1 cellular context compared by ENCODE assay signal in the genomic region with DNA sequence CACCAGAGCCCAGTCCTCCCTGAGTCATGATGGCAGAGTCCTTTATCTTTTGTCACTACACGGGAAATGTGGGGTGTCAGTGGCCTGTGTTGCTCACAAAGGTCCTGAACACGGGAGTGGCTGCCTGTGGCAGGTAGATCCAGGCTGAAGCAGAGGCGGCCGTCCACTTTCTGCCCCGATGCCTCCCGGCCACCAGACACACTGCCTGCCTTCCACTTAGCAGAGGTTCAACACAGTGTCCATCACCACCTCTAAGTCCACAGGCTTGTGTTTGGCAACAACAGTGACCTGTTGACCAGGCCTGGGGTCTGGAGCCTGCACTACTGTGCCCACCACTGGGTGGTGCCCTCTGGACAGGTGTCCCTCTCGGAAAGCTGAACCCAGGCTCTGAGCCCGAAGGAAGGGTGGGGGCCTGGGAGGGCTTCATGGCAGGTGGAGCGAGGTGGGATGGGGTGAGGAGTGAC.
TF ChIP-seq lines count a peak whose summit lies in the region.

No MANE protein-coding gene starts in this region.

TF ChIP-seq in GM23338, 12 proteins besides CTCF, POLR2A, EP300 and RAD21 (continued from another document):
- TF ChIP-seq, protein P1, sequence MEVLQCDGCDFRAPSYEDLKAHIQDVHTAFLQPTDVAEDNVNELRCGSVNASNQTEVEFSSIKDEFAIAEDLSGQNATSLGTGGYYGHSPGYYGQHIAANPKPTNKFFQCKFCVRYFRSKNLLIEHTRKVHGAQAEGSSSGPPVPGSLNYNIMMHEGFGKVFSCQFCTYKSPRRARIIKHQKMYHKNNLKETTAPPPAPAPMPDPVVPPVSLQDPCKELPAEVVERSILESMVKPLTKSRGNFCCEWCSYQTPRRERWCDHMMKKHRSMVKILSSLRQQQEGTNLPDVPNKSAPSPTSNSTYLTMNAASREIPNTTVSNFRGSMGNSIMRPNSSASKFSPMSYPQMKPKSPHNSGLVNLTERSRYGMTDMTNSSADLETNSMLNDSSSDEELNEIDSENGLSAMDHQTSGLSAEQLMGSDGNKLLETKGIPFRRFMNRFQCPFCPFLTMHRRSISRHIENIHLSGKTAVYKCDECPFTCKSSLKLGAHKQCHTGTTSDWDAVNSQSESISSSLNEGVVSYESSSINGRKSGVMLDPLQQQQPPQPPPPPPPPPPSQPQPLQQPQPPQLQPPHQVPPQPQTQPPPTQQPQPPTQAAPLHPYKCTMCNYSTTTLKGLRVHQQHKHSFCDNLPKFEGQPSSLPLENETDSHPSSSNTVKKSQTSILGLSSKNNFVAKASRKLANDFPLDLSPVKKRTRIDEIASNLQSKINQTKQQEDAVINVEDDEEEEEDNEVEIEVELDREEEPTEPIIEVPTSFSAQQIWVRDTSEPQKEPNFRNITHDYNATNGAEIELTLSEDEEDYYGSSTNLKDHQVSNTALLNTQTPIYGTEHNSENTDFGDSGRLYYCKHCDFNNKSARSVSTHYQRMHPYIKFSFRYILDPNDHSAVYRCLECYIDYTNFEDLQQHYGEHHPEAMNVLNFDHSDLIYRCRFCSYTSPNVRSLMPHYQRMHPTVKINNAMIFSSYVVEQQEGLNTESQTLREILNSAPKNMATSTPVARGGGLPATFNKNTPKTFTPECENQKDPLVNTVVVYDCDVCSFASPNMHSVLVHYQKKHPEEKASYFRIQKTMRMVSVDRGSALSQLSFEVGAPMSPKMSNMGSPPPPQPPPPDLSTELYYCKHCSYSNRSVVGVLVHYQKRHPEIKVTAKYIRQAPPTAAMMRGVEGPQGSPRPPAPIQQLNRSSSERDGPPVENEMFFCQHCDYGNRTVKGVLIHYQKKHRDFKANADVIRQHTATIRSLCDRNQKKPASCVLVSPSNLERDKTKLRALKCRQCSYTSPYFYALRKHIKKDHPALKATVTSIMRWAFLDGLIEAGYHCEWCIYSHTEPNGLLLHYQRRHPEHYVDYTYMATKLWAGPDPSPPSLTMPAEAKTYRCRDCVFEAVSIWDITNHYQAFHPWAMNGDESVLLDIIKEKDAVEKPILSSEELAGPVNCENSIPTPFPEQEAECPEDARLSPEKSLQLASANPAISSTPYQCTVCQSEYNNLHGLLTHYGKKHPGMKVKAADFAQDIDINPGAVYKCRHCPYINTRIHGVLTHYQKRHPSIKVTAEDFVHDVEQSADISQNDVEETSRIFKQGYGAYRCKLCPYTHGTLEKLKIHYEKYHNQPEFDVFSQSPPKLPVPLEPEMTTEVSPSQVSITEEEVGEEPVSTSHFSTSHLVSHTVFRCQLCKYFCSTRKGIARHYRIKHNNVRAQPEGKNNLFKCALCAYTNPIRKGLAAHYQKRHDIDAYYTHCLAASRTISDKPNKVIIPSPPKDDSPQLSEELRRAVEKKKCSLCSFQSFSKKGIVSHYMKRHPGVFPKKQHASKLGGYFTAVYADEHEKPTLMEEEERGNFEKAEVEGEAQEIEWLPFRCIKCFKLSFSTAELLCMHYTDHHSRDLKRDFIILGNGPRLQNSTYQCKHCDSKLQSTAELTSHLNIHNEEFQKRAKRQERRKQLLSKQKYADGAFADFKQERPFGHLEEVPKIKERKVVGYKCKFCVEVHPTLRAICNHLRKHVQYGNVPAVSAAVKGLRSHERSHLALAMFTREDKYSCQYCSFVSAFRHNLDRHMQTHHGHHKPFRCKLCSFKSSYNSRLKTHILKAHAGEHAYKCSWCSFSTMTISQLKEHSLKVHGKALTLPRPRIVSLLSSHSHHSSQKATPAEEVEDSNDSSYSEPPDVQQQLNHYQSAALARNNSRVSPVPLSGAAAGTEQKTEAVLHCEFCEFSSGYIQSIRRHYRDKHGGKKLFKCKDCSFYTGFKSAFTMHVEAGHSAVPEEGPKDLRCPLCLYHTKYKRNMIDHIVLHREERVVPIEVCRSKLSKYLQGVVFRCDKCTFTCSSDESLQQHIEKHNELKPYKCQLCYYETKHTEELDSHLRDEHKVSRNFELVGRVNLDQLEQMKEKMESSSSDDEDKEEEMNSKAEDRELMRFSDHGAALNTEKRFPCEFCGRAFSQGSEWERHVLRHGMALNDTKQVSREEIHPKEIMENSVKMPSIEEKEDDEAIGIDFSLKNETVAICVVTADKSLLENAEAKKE (CRISPR knock-in tag; IDR thresholded peaks at IDR 0.05) = no peak
